In the genomic region with DNA sequence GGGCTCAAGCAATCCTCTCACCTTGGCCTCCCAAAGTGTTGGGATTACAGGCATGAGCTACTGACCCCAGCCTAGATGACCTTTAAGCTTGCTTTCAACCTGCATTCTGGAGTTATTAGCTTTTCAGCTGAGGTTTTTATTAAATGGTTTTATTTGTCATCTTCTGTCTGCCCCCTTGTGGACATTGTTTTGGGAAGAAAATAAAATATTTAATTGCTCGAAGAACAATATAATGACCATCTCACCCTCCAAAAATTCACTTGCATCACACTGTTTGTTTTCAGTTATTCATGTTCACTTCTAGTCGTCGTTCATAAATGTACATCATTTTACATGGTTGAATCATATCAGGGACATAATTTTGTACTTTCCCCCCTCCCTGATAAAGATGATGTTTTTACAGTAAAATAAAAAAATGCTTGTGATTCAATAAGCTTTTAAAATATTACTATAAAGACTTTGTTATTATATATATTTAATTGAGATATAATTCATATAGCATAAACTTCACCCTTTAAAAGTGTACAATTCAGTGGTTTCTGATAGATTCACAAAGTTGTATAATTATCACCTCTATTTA, we compare ENCODE assay signal across 1 cellular context.
TF ChIP-seq lines count a peak whose summit lies in the region.

No MANE protein-coding gene starts in this region.

TF ChIP-seq in GM12878, 131 proteins besides CTCF, POLR2A, EP300 and RAD21:
- TF ChIP-seq MYC (IDR thresholded peaks at IDR 0.05; ENCODE audit: insufficient read depth, insufficient read length, insufficient replicate concordance, low read length, severe bottlenecking) (no peak), BMI1 (IDR thresholded peaks at IDR 0.05; ENCODE audit: borderline replicate concordance) (no peak), JUND (IDR thresholded peaks at IDR 0.05; ENCODE audit: low read depth, low read length) (no peak), ZNF24 (IDR thresholded peaks at IDR 0.05) (no peak), POU2F2 (IDR thresholded peaks at IDR 0.05; ENCODE audit: borderline replicate concordance, low read depth, low read length) (no peak), HDGF (IDR thresholded peaks at IDR 0.05) (no peak)
- TF ChIP-seq, protein P1, sequence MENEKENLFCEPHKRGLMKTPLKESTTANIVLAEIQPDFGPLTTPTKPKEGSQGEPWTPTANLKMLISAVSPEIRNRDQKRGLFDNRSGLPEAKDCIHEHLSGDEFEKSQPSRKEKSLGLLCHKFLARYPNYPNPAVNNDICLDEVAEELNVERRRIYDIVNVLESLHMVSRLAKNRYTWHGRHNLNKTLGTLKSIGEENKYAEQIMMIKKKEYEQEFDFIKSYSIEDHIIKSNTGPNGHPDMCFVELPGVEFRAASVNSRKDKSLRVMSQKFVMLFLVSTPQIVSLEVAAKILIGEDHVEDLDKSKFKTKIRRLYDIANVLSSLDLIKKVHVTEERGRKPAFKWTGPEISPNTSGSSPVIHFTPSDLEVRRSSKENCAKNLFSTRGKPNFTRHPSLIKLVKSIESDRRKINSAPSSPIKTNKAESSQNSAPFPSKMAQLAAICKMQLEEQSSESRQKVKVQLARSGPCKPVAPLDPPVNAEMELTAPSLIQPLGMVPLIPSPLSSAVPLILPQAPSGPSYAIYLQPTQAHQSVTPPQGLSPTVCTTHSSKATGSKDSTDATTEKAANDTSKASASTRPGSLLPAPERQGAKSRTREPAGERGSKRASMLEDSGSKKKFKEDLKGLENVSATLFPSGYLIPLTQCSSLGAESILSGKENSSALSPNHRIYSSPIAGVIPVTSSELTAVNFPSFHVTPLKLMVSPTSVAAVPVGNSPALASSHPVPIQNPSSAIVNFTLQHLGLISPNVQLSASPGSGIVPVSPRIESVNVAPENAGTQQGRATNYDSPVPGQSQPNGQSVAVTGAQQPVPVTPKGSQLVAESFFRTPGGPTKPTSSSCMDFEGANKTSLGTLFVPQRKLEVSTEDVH (IDR thresholded peaks at IDR 0.05; ENCODE audit: low read depth, partially characterized antibody) = no peak
- TF ChIP-seq, protein P2, sequence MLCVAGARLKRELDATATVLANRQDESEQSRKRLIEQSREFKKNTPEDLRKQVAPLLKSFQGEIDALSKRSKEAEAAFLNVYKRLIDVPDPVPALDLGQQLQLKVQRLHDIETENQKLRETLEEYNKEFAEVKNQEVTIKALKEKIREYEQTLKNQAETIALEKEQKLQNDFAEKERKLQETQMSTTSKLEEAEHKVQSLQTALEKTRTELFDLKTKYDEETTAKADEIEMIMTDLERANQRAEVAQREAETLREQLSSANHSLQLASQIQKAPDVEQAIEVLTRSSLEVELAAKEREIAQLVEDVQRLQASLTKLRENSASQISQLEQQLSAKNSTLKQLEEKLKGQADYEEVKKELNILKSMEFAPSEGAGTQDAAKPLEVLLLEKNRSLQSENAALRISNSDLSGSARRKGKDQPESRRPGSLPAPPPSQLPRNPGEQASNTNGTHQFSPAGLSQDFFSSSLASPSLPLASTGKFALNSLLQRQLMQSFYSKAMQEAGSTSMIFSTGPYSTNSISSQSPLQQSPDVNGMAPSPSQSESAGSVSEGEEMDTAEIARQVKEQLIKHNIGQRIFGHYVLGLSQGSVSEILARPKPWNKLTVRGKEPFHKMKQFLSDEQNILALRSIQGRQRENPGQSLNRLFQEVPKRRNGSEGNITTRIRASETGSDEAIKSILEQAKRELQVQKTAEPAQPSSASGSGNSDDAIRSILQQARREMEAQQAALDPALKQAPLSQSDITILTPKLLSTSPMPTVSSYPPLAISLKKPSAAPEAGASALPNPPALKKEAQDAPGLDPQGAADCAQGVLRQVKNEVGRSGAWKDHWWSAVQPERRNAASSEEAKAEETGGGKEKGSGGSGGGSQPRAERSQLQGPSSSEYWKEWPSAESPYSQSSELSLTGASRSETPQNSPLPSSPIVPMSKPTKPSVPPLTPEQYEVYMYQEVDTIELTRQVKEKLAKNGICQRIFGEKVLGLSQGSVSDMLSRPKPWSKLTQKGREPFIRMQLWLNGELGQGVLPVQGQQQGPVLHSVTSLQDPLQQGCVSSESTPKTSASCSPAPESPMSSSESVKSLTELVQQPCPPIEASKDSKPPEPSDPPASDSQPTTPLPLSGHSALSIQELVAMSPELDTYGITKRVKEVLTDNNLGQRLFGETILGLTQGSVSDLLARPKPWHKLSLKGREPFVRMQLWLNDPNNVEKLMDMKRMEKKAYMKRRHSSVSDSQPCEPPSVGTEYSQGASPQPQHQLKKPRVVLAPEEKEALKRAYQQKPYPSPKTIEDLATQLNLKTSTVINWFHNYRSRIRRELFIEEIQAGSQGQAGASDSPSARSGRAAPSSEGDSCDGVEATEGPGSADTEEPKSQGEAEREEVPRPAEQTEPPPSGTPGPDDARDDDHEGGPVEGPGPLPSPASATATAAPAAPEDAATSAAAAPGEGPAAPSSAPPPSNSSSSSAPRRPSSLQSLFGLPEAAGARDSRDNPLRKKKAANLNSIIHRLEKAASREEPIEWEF (IDR thresholded peaks at IDR 0.05; ENCODE audit: insufficient replicate concordance, low read depth, low read length) = no peak
